In genomic region chr17:64779344-64780095, GRCh38 we compare ENCODE assay signal across 9 cellular contexts.
DNase-seq lines count a peak whose midpoint lies in the region; ATAC-seq and TF ChIP-seq lines count a peak whose summit lies in the region.
"Had no signal": no experiment of that assay in that cellular context is flagged by ENCODE, and none has a peak within 500 bp of the region (broad histone marks: within the 10 kb centered on the region; RNA-seq: fewer than 3 reads in every experiment).

No MANE protein-coding gene starts in this region.

- H3K9ac ChIP-seq in mesendoderm (ENCODE audit: low read length): peak overlapping the region; percentile 44

- no peak overlapping the region for H2AK5ac ChIP-seq in mesendoderm (ENCODE audit: low read length)

- H2BK15ac ChIP-seq in mesendoderm (replicated peaks; ENCODE audit: low read depth): no peak overlapping the region

- H3K27ac ChIP-seq in heart left ventricle (peak overlapping the region in 3 of 12 donors; percentile 61 to 82 (median 62)), right atrium auricular region (no peak overlapping the region), cingulate gyrus (ENCODE audit: low read depth, low read length) (peak overlapping the region; percentile 54), mesendoderm (ENCODE audit: low read depth, low read length) (no peak overlapping the region), vagina (peak overlapping the region; percentile 71)

- H3K4me3 ChIP-seq in heart left ventricle (peak overlapping the region in 10 of 12 donors; percentile 51 to 68 (median 61)), right atrium auricular region (peak overlapping the region in 1 of 2 donors; percentile 57), mesendoderm (ENCODE audit: low read length) (no peak overlapping the region), vagina (peak overlapping the region; percentile 48 to 56)

- H3K4ac ChIP-seq in mesendoderm (ENCODE audit: low read depth, low read length): no peak overlapping the region

- no peak overlapping the region for H3K23ac ChIP-seq in mesendoderm (ENCODE audit: low read length)

- H3K36me3 ChIP-seq in heart left ventricle (peaks cover 0 to 17% (median 8%) of the 10 kb centered on the region in 9 donors), right atrium auricular region (peaks cover 9% of the 10 kb centered on the region), mesendoderm (ENCODE audit: control insufficient read depth, insufficient read depth, low read length) (no peaks in the 10 kb centered on the region), vagina (peaks cover 0 to 9% of the 10 kb centered on the region in 2 donors)

- H4K5ac ChIP-seq in mesendoderm (ENCODE audit: low read length): no peak overlapping the region

- DNase-seq in heart left ventricle: no peak
- DNase-seq in right atrium auricular region (ENCODE audit: low spot score): no peak
- DNase-seq in mesendoderm: peak; percentile 41
- no peak for DNase-seq in vagina (ENCODE audit: extremely low spot score in 2 of 2)
- no peak for DNase-seq in NCI-H2171 (lab: John Stamatoyannopoulos, UW)
- no peak for DNase-seq in T-helper 9 cell
- DNase-seq: DND-41 had no signal

- 26 to 48% (median 30%) methylated on average over 25 to 44 of the region's 44 CpGs for WGBS in heart left ventricle, 4 donors
- no CpG with 5 or more reads among the region's 44 CpGs for WGBS in mesendoderm (ENCODE audit: extremely low coverage, insufficient coverage, low lambda C conversion rate)

- intact Hi-C loops in heart left ventricle (cut with DNase I) (loop anchor here in 2 of 10 donors (5.0 to 10.0 kb wide), 2 partner anchors 65 to 183 kb away; no protein-coding TSS in a partner anchor), vagina (cut with DNase I) (no loop called here)

- TF ChIP-seq CTCF in heart left ventricle (IDR thresholded peaks at IDR 0.05): no peak
- TF ChIP-seq CTCF in right atrium auricular region (IDR thresholded peaks at IDR 0.05): no peak
- no peak for TF ChIP-seq CTCF in vagina (IDR thresholded peaks at IDR 0.05)

- H3K18ac ChIP-seq in mesendoderm (ENCODE audit: low read length): no peak overlapping the region

- H3K79me2 ChIP-seq in mesendoderm (ENCODE audit: control insufficient read depth, insufficient read depth, low read length): no peaks in the 10 kb centered on the region

- no peak overlapping the region for H3K56ac ChIP-seq in mesendoderm (ENCODE audit: low read length)

- ATAC-seq in heart left ventricle (no peak), GM21825 (IDR thresholded peaks at IDR 0.05; ENCODE audit: unreplicated experiment) (no peak)

- no peak overlapping the region for H2BK5ac ChIP-seq in mesendoderm (ENCODE audit: low read length)

- no peaks in the 10 kb centered on the region for H3K79me1 ChIP-seq in mesendoderm (ENCODE audit: low read length)

- H3K4me1 ChIP-seq in heart left ventricle (peaks cover 0 to 66% (median 51%) of the 10 kb centered on the region in 12 donors), right atrium auricular region (peaks cover 0 to 60% of the 10 kb centered on the region in 2 donors), mesendoderm (ENCODE audit: control insufficient read depth, low read depth, low read length) (no peaks in the 10 kb centered on the region), vagina (peaks cover 59% of the 10 kb centered on the region)

- no peak overlapping the region for H4K8ac ChIP-seq in mesendoderm (ENCODE audit: low read depth, low read length)

- TF ChIP-seq POLR2A in heart left ventricle (IDR thresholded peaks at IDR 0.05) (no peak), vagina (IDR thresholded peaks at IDR 0.05) (no peak)

- H2BK120ac ChIP-seq in mesendoderm (ENCODE audit: low read depth, low read length): no peak overlapping the region

- H3K9me3 ChIP-seq in heart left ventricle (no peaks in the 10 kb centered on the region), right atrium auricular region (no peaks in the 10 kb centered on the region), vagina (no peaks in the 10 kb centered on the region)

- H3K27me3 ChIP-seq in heart left ventricle (peaks cover 0 to 60% (median 15%) of the 10 kb centered on the region in 9 donors), right atrium auricular region (peaks cover 0 to 25% of the 10 kb centered on the region in 2 donors), mesendoderm (ENCODE audit: insufficient read depth, low read length, poor library complexity) (peaks cover 20% of the 10 kb centered on the region), vagina (no peaks in the 10 kb centered on the region)

- H3K4me2 ChIP-seq in mesendoderm (ENCODE audit: low read length): peak overlapping the region; percentile 61

Comparison
In these comparisons a context has a peak if more than half of its experiments do, and no peak if none do; other contexts are left out.
1. H3K27ac ChIP-seq: peak in cingulate gyrus (single experiment) and vagina (single experiment); none in right atrium auricular region (0 of 2) and mesendoderm (single experiment).